ENCODE assay signal across 13 cellular contexts in the genomic region with DNA sequence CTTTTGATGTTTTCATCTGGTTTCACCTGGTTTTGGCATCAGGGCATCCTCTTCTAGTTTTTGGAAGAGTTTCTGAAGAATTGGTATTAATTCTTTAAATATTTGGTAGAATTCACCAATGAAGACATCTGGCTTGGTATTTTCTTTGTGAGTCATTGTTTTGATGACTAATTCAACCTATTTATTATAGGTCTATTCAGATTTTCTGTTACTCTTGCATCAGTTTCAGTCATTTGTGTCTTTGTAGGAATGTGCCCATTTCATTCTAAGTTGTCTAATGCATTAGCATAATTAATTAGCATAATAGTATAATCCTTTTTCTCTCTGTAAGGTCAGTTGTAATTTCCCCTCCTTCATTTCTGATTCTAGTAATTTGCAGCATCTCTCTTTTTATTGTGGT. TPM values are rescaled to one million over a fixed set of nuclear protein-coding genes. Genes with fewer than 3 reads are reported as not detected.
DNase-seq lines count a peak whose midpoint lies in the region; ATAC-seq and TF ChIP-seq lines count a peak whose summit lies in the region.
"Had no signal": no experiment of that assay in that cellular context is flagged by ENCODE, and none has a peak within 500 bp of the region (broad histone marks: within the 10 kb centered on the region; RNA-seq: fewer than 3 reads in every experiment).

No MANE protein-coding gene starts in this region.

- H3K27ac Mint-ChIP-seq in activated T-helper 17 cell treated with anti-CD3 and anti-CD28 coated beads, Interleukin-2, amount 50 U/mL, for 72 hours, result peak overlapping the region; percentile 34
- H3K27ac Mint-ChIP-seq: brain had no signal

- no peaks in the 10 kb centered on the region for H3K27me3 Mint-ChIP-seq in activated T-helper 17 cell treated with anti-CD3 and anti-CD28 coated beads, Interleukin-2, amount 50 U/mL, for 72 hours
- H3K27me3 Mint-ChIP-seq: stimulated activated memory B cell treated with anti-CD40 and anti-IgM and Interleukin-4, amounts not matched to agents 10 μg/mL and 1 μg/mL and 100 μg/mL, for 72 hours had no signal

- H4K20me1 ChIP-seq in BLaER1 treated with 17β-estradiol and CSF1 and Interleukin-3, amounts not matched to agents 10 nM and 100 nM, result no peaks in the 10 kb centered on the region

- H3K36me3 Mint-ChIP-seq in activated T-helper 17 cell treated with anti-CD3 and anti-CD28 coated beads, Interleukin-2, amount 50 U/mL, for 72 hours (ENCODE audit: low read depth), result no peaks in the 10 kb centered on the region
- H3K36me3 Mint-ChIP-seq: brain; stimulated activated memory B cell treated with anti-CD40 and anti-IgM and Interleukin-4, amounts not matched to agents 10 μg/mL and 1 μg/mL and 100 μg/mL, for 72 hours had no signal

- no peak for TF ChIP-seq POLR2A in prostate gland (IDR thresholded peaks at IDR 0.05)

- no peak for ATAC-seq in activated T-helper 17 cell treated with anti-CD3 and anti-CD28 coated beads, Interleukin-2, amount 50 U/mL, for 72 hours (replicated peaks)
- ATAC-seq: stimulated activated memory B cell treated with anti-CD40 and anti-IgM and Interleukin-4, amounts not matched to agents 10 μg/mL and 1 μg/mL and 100 μg/mL, for 72 hours had no signal

- peak overlapping the region in 3 of 11 experiments; percentile 58 to 97 (median 69); a peak in 5 of 22 replicates for H3K27ac ChIP-seq in BLaER1 treated with 17β-estradiol and CSF1 and Interleukin-3, amounts not matched to agents 10 nM and 100 nM
- no peak overlapping the region for H3K27ac ChIP-seq in prostate gland

- H3K9me3 ChIP-seq in BLaER1 treated with 17β-estradiol and CSF1 and Interleukin-3, amounts not matched to agents 10 nM and 100 nM (replicated peaks in 1 of 11), result peaks cover 0 to 3% (median 0%) of the 10 kb centered on the region in 11 experiments; a peak in 1 of 22 replicates
- no peaks in the 10 kb centered on the region for H3K9me3 ChIP-seq in prostate gland

- H3K27me3 ChIP-seq in BLaER1 treated with 17β-estradiol and CSF1 and Interleukin-3, amounts not matched to agents 10 nM and 100 nM, result no peaks in the 10 kb centered on the region
- H3K27me3 ChIP-seq in prostate gland (replicated peaks; ENCODE audit: insufficient read depth), result no peaks in the 10 kb centered on the region

- no peak for TF ChIP-seq CTCF in fibroblast of villous mesenchyme (IDR thresholded peaks at IDR 0.05; ENCODE audit: insufficient read depth, low read depth, low read length)
- no peak for TF ChIP-seq CTCF in prostate gland (IDR thresholded peaks at IDR 0.05)

- peaks cover 60 to 86% (median 73%) of the 10 kb centered on the region in 10 experiments for H3K4me1 ChIP-seq in BLaER1 treated with 17β-estradiol and CSF1 and Interleukin-3, amounts not matched to agents 10 nM and 100 nM
- H3K4me1 ChIP-seq in prostate gland (replicated peaks), result no peaks in the 10 kb centered on the region

- peak; percentile 60 for DNase-seq in HT1080 (ENCODE audit: low read depth)
- DNase-seq in fibroblast of villous mesenchyme (ENCODE audit: low read depth), result peak; percentile 68
- DNase-seq in NCI-H2196 (lab: John Stamatoyannopoulos, UW; ENCODE audit: unreplicated experiment), result no peak
- no peak for DNase-seq in prostate gland (ENCODE audit: low spot score)
- DNase-seq in D341Med (ENCODE audit: low spot score), result no peak
- no peak for DNase-seq in stimulated activated CD4-positive, alpha-beta T cell treated with anti-CD3 and anti-CD28 coated beads, Interleukin-4, amount 100 ng/mL, for 1 hour
- DNase-seq: COR-L47; NCI-H1694 treated with DMSO at 0.1 percent for 48 hours; stimulated activated CD4-positive, alpha-beta T cell treated with anti-CD3 and anti-CD28 coated beads, Interleukin-12 subunit alpha, Interleukin-12 subunit beta, amount 100 ng/mL, for 4 hours had no signal

- peaks cover 32% of the 10 kb centered on the region for H3K4me1 Mint-ChIP-seq in activated T-helper 17 cell treated with anti-CD3 and anti-CD28 coated beads, Interleukin-2, amount 50 U/mL, for 72 hours

- H3K36me3 ChIP-seq in BLaER1 treated with 17β-estradiol and CSF1 and Interleukin-3, amounts not matched to agents 10 nM and 100 nM, result no peaks in the 10 kb centered on the region
- no peaks in the 10 kb centered on the region for H3K36me3 ChIP-seq in prostate gland

- H3K9me3 Mint-ChIP-seq in activated T-helper 17 cell treated with anti-CD3 and anti-CD28 coated beads, Interleukin-2, amount 50 U/mL, for 72 hours, result no peaks in the 10 kb centered on the region
- H3K9me3 Mint-ChIP-seq: brain; stimulated activated memory B cell treated with anti-CD40 and anti-IgM and Interleukin-4, amounts not matched to agents 10 μg/mL and 1 μg/mL and 100 μg/mL, for 72 hours had no signal

- H3K4me2 ChIP-seq in BLaER1 treated with 17β-estradiol and CSF1 and Interleukin-3, amounts not matched to agents 10 nM and 100 nM, result peak overlapping the region in 6 of 11 experiments; percentile 8 to 63 (median 62); a peak in 9 of 22 replicates

- H3K4me3 Mint-ChIP-seq in activated T-helper 17 cell treated with anti-CD3 and anti-CD28 coated beads, Interleukin-2, amount 50 U/mL, for 72 hours, result no peak overlapping the region
- H3K4me3 Mint-ChIP-seq: brain; stimulated activated memory B cell treated with anti-CD40 and anti-IgM and Interleukin-4, amounts not matched to agents 10 μg/mL and 1 μg/mL and 100 μg/mL, for 72 hours had no signal

- intact Hi-C loops in prostate gland (cut with DNase I), result no loop called here

- no peak overlapping the region for H3K9ac ChIP-seq in BLaER1 treated with 17β-estradiol and CSF1 and Interleukin-3, amounts not matched to agents 10 nM and 100 nM

- no peak overlapping the region for H3K4me3 ChIP-seq in BLaER1 treated with 17β-estradiol and CSF1 and Interleukin-3, amounts not matched to agents 10 nM and 100 nM
- H3K4me3 ChIP-seq in fibroblast of villous mesenchyme (ENCODE audit: low read depth, low read length) (no peak overlapping the region), prostate gland (no peak overlapping the region)

RNA-seq across cellular contexts. Expression of a gene that starts 8.0 kb away (rescaled TPM):
- total RNA-seq in HT1080 (2014; rRNA removed; shearing (Covaris generic)), result not detected in 2 replicates
- not detected in 2 replicates for polyA plus RNA-seq in HT1080 (2015; cell fraction: cytosol; rRNA removed)
- polyA plus RNA-seq in HT1080 (2015; cell fraction: nucleus; rRNA removed), result not detected in 2 replicates
- total RNA-seq in activated T-helper 17 cell treated with anti-CD3 and anti-CD28 coated beads, Interleukin-2, amount 50 U/mL, for 72 hours, result 10 to 100 TPM; 10.6 to 32.4 TPM
- not detected in 2 replicates for total RNA-seq in fibroblast of villous mesenchyme
- under 1 TPM; 0.36 to 0.68 TPM for total RNA-seq in prostate gland

RNA-seq across cellular contexts. Expression of a gene that starts 34.2 kb away (rescaled TPM):
- total RNA-seq in HT1080 (2014; rRNA removed; shearing (Covaris generic)), result not detected in 2 replicates
- polyA plus RNA-seq in HT1080 (2015; cell fraction: cytosol; rRNA removed), result not detected in 2 replicates
- not detected in 2 replicates for polyA plus RNA-seq in HT1080 (2015; cell fraction: nucleus; rRNA removed)
- not detected for total RNA-seq in activated T-helper 17 cell treated with anti-CD3 and anti-CD28 coated beads, Interleukin-2, amount 50 U/mL, for 72 hours
- total RNA-seq in fibroblast of villous mesenchyme, result not detected in 2 replicates
- under 1 TPM in 1 of 2 donors, not detected in 1; 0.59 TPM for total RNA-seq in prostate gland

RNA-seq across cellular contexts. Expression of a gene that starts 51.6 kb away (rescaled TPM):
- total RNA-seq in HT1080 (2014; rRNA removed; shearing (Covaris generic)), result 2.1 and 3.8 TPM in 2 replicates
- polyA plus RNA-seq in HT1080 (2015; cell fraction: cytosol; rRNA removed), result 4.1 and 4.5 TPM in 2 replicates
- 2.9 and 3.6 TPM in 2 replicates for polyA plus RNA-seq in HT1080 (2015; cell fraction: nucleus; rRNA removed)
- not detected for total RNA-seq in activated T-helper 17 cell treated with anti-CD3 and anti-CD28 coated beads, Interleukin-2, amount 50 U/mL, for 72 hours
- total RNA-seq in fibroblast of villous mesenchyme (6.8 and 9.1 TPM in 2 replicates), prostate gland (10 to 100 TPM; 40.1 to 49.8 TPM)

Comparison
In these comparisons a context has a peak if more than half of its experiments do, and no peak if none do; other contexts are left out.
1. DNase-seq: peak in HT1080 (single experiment) and fibroblast of villous mesenchyme (single experiment); none in NCI-H2196 (single experiment), prostate gland (single experiment), D341Med (single experiment) and stimulated activated CD4-positive, alpha-beta T cell treated with anti-CD3 and anti-CD28 coated beads, Interleukin-4, amount 100 ng/mL, for 1 hour (single experiment).
2. RNA of a gene that starts 8.0 kb away (total RNA-seq): 10.6 to 32.4 TPM in activated T-helper 17 cell treated with anti-CD3 and anti-CD28 coated beads, Interleukin-2, amount 50 U/mL, for 72 hours; 0.36 to 0.68 TPM in prostate gland, not detected in HT1080 and not detected in fibroblast of villous mesenchyme; every median in the first group is over 4 times any median in the second.